ENCODE assay signal across 1 cellular context in genomic region chr7:121395494-121395960, GRCh38.
TF ChIP-seq lines count a peak whose summit lies in the region.

No MANE protein-coding gene starts in this region.

TF ChIP-seq in HEK293, 187 proteins besides CTCF, POLR2A, EP300 and RAD21 (continued from another document and continues in another):
- TF ChIP-seq PATZ1 (tag by site-specific recombination; IDR thresholded peaks at IDR 0.05) = no peak
- no peak for TF ChIP-seq ZSCAN30 (tag by site-specific recombination; IDR thresholded peaks at IDR 0.05)
- peak; percentile 64 for TF ChIP-seq ZEB2 (tag by site-specific recombination; IDR thresholded peaks at IDR 0.05)
- TF ChIP-seq ZNF423 (tag by site-specific recombination; IDR thresholded peaks at IDR 0.05) = peak; percentile 82
- TF ChIP-seq ZBTB10 (tag by site-specific recombination; IDR thresholded peaks at IDR 0.05) = no peak
- TF ChIP-seq, protein P1, sequence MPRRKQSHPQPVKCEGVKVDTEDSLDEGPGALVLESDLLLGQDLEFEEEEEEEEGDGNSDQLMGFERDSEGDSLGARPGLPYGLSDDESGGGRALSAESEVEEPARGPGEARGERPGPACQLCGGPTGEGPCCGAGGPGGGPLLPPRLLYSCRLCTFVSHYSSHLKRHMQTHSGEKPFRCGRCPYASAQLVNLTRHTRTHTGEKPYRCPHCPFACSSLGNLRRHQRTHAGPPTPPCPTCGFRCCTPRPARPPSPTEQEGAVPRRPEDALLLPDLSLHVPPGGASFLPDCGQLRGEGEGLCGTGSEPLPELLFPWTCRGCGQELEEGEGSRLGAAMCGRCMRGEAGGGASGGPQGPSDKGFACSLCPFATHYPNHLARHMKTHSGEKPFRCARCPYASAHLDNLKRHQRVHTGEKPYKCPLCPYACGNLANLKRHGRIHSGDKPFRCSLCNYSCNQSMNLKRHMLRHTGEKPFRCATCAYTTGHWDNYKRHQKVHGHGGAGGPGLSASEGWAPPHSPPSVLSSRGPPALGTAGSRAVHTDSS (tag by site-specific recombination; IDR thresholded peaks at IDR 0.05) = no peak
- TF ChIP-seq ZBTB48 (tag by site-specific recombination; IDR thresholded peaks at IDR 0.05) = no peak
- no peak for TF ChIP-seq ZBTB26 (tag by site-specific recombination; optimal IDR thresholded peaks at IDR 0.05)
- TF ChIP-seq ZNF426 (tag by site-specific recombination; IDR thresholded peaks at IDR 0.05) = no peak
- TF ChIP-seq HOXD13 (CRISPR knock-in tag; IDR thresholded peaks at IDR 0.05; ENCODE audit: borderline replicate concordance) = peak; percentile 57; the same call in 1 of the 2 replicates
- TF ChIP-seq ZFP69B (tag by site-specific recombination; IDR thresholded peaks at IDR 0.05) = no peak
- TF ChIP-seq ZNF530 (tag by site-specific recombination; IDR thresholded peaks at IDR 0.05; ENCODE audit: low read depth) = no peak
- TF ChIP-seq, protein P2, sequence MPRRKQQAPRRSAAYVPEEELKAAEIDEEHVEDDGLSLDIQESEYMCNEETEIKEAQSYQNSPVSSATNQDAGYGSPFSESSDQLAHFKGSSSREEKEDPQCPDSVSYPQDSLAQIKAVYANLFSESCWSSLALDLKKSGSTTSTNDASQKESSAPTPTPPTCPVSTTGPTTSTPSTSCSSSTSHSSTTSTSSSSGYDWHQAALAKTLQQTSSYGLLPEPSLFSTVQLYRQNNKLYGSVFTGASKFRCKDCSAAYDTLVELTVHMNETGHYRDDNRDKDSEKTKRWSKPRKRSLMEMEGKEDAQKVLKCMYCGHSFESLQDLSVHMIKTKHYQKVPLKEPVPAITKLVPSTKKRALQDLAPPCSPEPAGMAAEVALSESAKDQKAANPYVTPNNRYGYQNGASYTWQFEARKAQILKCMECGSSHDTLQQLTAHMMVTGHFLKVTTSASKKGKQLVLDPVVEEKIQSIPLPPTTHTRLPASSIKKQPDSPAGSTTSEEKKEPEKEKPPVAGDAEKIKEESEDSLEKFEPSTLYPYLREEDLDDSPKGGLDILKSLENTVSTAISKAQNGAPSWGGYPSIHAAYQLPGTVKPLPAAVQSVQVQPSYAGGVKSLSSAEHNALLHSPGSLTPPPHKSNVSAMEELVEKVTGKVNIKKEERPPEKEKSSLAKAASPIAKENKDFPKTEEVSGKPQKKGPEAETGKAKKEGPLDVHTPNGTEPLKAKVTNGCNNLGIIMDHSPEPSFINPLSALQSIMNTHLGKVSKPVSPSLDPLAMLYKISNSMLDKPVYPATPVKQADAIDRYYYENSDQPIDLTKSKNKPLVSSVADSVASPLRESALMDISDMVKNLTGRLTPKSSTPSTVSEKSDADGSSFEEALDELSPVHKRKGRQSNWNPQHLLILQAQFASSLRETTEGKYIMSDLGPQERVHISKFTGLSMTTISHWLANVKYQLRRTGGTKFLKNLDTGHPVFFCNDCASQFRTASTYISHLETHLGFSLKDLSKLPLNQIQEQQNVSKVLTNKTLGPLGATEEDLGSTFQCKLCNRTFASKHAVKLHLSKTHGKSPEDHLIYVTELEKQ (tag by site-specific recombination; IDR thresholded peaks at IDR 0.05; ENCODE audit: borderline replicate concordance) = no peak
- peak; percentile 72; the same call in 1 of the 2 replicates for TF ChIP-seq SP7 (tag by site-specific recombination; IDR thresholded peaks at IDR 0.05)
- TF ChIP-seq ZNF169 (tag by site-specific recombination; IDR thresholded peaks at IDR 0.05) = no peak
- TF ChIP-seq HOXC10 (CRISPR knock-in tag; IDR thresholded peaks at IDR 0.05) = no peak
- TF ChIP-seq ZNF140 (tag by site-specific recombination; IDR thresholded peaks at IDR 0.05) = no peak
- peak; percentile 77 for TF ChIP-seq FEZF1 (tag by site-specific recombination; IDR thresholded peaks at IDR 0.05)
- no peak for TF ChIP-seq ZNF658 (tag by site-specific recombination; IDR thresholded peaks at IDR 0.05)
- no peak for TF ChIP-seq YY2 (tag by site-specific recombination; IDR thresholded peaks at IDR 0.05)
- TF ChIP-seq, protein P3, sequence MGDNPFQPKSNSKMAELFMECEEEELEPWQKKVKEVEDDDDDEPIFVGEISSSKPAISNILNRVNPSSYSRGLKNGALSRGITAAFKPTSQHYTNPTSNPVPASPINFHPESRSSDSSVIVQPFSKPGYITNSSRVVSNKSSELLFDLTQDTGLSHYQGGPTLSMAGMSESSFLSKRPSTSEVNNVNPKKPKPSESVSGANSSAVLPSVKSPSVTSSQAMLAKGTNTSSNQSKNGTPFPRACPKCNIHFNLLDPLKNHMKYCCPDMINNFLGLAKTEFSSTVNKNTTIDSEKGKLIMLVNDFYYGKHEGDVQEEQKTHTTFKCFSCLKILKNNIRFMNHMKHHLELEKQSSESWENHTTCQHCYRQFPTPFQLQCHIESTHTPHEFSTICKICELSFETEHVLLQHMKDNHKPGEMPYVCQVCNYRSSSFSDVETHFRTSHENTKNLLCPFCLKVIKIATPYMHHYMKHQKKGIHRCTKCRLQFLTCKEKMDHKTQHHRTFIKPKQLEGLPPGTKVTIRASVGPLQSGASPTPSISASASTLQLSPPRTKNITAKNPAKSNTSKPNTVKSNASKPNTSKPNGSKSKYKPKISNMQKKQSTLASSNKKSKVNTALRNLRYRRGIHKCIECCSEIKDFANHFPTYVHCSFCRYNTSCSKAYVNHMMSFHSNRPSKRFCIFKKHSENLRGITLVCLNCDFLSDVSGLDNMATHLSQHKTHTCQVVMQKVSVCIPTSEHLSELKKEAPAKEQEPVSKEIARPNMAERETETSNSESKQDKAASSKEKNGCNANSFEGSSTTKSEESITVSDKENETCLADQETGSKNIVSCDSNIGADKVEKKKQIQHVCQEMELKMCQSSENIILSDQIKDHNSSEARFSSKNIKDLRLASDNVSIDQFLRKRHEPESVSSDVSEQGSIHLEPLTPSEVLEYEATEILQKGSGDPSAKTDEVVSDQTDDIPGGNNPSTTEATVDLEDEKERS (tag by site-specific recombination; IDR thresholded peaks at IDR 0.05) = no peak
- TF ChIP-seq ZNF302 (tag by site-specific recombination; IDR thresholded peaks at IDR 0.05; ENCODE audit: low read depth) = no peak
- TF ChIP-seq KLF17 (tag by site-specific recombination; IDR thresholded peaks at IDR 0.05) = no peak; the same call in 1 of the 2 replicates
- TF ChIP-seq ZNF776 (tag by site-specific recombination; IDR thresholded peaks at IDR 0.05; ENCODE audit: borderline replicate concordance) = no peak
- TF ChIP-seq ZNF514 (tag by site-specific recombination; IDR thresholded peaks at IDR 0.05) = no peak
- TF ChIP-seq ZBTB1 (tag by site-specific recombination; IDR thresholded peaks at IDR 0.05) = no peak
- peak; percentile 88; the same call in 1 of the 2 replicates for TF ChIP-seq TCF7L2 (IDR thresholded peaks at IDR 0.05; ENCODE audit: borderline replicate concordance, low read depth, low read length)
- TF ChIP-seq ZBTB17 (tag by site-specific recombination; IDR thresholded peaks at IDR 0.05) = peak; percentile 76
- TF ChIP-seq GLIS1 (tag by site-specific recombination; IDR thresholded peaks at IDR 0.05) = peak; percentile 90
- TF ChIP-seq MYNN (tag by site-specific recombination; IDR thresholded peaks at IDR 0.05; ENCODE audit: borderline replicate concordance) = no peak
- peak; percentile 24; the same call in 1 of the 2 replicates for TF ChIP-seq ZNF843 (tag by site-specific recombination; IDR thresholded peaks at IDR 0.05)
- no peak for TF ChIP-seq ZNF48 (tag by site-specific recombination; IDR thresholded peaks at IDR 0.05)
- no peak for TF ChIP-seq ZNF433 (tag by site-specific recombination; IDR thresholded peaks at IDR 0.05; ENCODE audit: low read depth)
- TF ChIP-seq, protein P4, sequence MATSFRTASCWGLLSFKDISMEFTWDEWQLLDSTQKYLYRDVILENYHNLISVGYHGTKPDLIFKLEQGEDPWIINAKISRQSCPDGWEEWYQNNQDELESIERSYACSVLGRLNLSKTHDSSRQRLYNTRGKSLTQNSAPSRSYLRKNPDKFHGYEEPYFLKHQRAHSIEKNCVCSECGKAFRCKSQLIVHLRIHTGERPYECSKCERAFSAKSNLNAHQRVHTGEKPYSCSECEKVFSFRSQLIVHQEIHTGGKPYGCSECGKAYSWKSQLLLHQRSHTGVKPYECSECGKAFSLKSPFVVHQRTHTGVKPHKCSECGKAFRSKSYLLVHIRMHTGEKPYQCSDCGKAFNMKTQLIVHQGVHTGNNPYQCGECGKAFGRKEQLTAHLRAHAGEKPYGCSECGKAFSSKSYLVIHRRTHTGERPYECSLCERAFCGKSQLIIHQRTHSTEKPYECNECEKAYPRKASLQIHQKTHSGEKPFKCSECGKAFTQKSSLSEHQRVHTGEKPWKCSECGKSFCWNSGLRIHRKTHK (tag by site-specific recombination; IDR thresholded peaks at IDR 0.05) = no peak
- no peak for TF ChIP-seq PRDM2 (tag by site-specific recombination; IDR thresholded peaks at IDR 0.05; ENCODE audit: borderline replicate concordance)
